ENCODE assay signal across 24 cellular contexts in genomic region chr11:111403021-111403725, GRCh38. TPM values are rescaled to one million over a fixed set of nuclear protein-coding genes. Genes with fewer than 3 reads are reported as not detected.
DNase-seq lines count a peak whose midpoint lies in the region; ATAC-seq and TF ChIP-seq lines count a peak whose summit lies in the region.
"Had no signal": no experiment of that assay in that cellular context is flagged by ENCODE, and none has a peak within 500 bp of the region (broad histone marks: within the 10 kb centered on the region; RNA-seq: fewer than 3 reads in every experiment).

No MANE protein-coding gene starts in this region.

- DNase-seq in DMS79 treated with DMSO at 0.1 percent for 48 hours (lab: John Stamatoyannopoulos, UW) (peak; percentile 98), NCI-H1694 treated with DMSO at 0.1 percent for 48 hours (lab: John Stamatoyannopoulos, UW) (peak; percentile 61), NCI-H446 treated with DMSO at 0.1 percent for 48 hours (lab: John Stamatoyannopoulos, UW) (peak; percentile 82), islet precursor cell (peak; percentile 5), RPMI8226 (no peak), GM23338 (ENCODE audit: low spot score) (no peak)
- DNase-seq: activated CD4-positive, alpha-beta T cell treated with anti-CD3 and anti-CD28 coated beads for 1 hour; activated naive CD4-positive, alpha-beta T cell treated with anti-CD3 and anti-CD28 coated beads, Interleukin-2, amount 10 ng/mL, durations not matched to agents 7 days and 5 days; activated T-cell treated with anti-CD3 and anti-CD28 coated beads, Interleukin-2, amount 50 U/mL, for 48 hours; amygdala; CD4-positive, alpha-beta memory T cell; dermis blood vessel endothelial cell; stimulated activated CD4-positive, alpha-beta T cell treated with anti-CD3 and anti-CD28 coated beads, Interleukin-2, amount 100 ng/mL, for 48 hours; stimulated activated naive CD4-positive, alpha-beta T cell had no signal

- H3K27me3 ChIP-seq in GM23338 (ENCODE audit: insufficient read depth), result no peaks in the 10 kb centered on the region
- H3K27me3 ChIP-seq: cardiac muscle cell, neutrophil had no signal

- no peaks in the 10 kb centered on the region for H3K4me1 ChIP-seq in GM23338 (ENCODE audit: insufficient read depth)

- no peak overlapping the region for H3K4me3 Mint-ChIP-seq in activated T-helper 17 cell treated with anti-CD3 and anti-CD28 coated beads, Interleukin-2, amount 50 U/mL, for 72 hours
- no peak overlapping the region for H3K4me3 Mint-ChIP-seq in GM23338
- H3K4me3 Mint-ChIP-seq: activated naive CD4-positive, alpha-beta T cell treated with anti-CD3 and anti-CD28 coated beads, Interleukin-2, amount 10 ng/mL, durations not matched to agents 7 days and 5 days; CD4-positive, alpha-beta memory T cell had no signal

- no peaks in the 10 kb centered on the region for H3K36me3 ChIP-seq in GM23338 (ENCODE audit: insufficient read depth)
- H3K36me3 ChIP-seq: cardiac muscle cell, neutrophil, thoracic aorta had no signal

- no peaks in the 10 kb centered on the region for H3K4me1 Mint-ChIP-seq in activated T-helper 17 cell treated with anti-CD3 and anti-CD28 coated beads, Interleukin-2, amount 50 U/mL, for 72 hours
- H3K4me1 Mint-ChIP-seq in GM23338, result no peaks in the 10 kb centered on the region
- H3K4me1 Mint-ChIP-seq: CD4-positive, alpha-beta memory T cell had no signal

- H3K79me2 ChIP-seq in GM23338 (replicated peaks; ENCODE audit: insufficient read depth), result no peaks in the 10 kb centered on the region

- H2AFZ ChIP-seq in GM23338, result no peak overlapping the region

- H3F3A ChIP-seq in GM23338 (replicated peaks; ENCODE audit: low read depth), result no peaks in the 10 kb centered on the region

- no peak overlapping the region for H3K4me2 ChIP-seq in GM23338

- peaks cover 6% of the 10 kb centered on the region; the same call in 1 of the 2 replicates for H3K9me2 ChIP-seq in GM23338 (ENCODE audit: insufficient read depth)

- no peak overlapping the region for H3K4me3 ChIP-seq in GM23338
- H3K4me3 ChIP-seq: cardiac muscle cell, thoracic aorta had no signal

- no peaks in the 10 kb centered on the region for H3K36me3 Mint-ChIP-seq in activated T-helper 17 cell treated with anti-CD3 and anti-CD28 coated beads, Interleukin-2, amount 50 U/mL, for 72 hours (ENCODE audit: low read depth)
- H3K36me3 Mint-ChIP-seq in GM23338 (ENCODE audit: low read depth), result no peaks in the 10 kb centered on the region
- H3K36me3 Mint-ChIP-seq: activated naive CD4-positive, alpha-beta T cell treated with anti-CD3 and anti-CD28 coated beads, Interleukin-2, amount 10 ng/mL, durations not matched to agents 7 days and 5 days; CD4-positive, alpha-beta memory T cell had no signal

- peaks cover 3% of the 10 kb centered on the region for H3K27me3 Mint-ChIP-seq in activated T-helper 17 cell treated with anti-CD3 and anti-CD28 coated beads, Interleukin-2, amount 50 U/mL, for 72 hours
- no peaks in the 10 kb centered on the region for H3K27me3 Mint-ChIP-seq in GM23338 (ENCODE audit: insufficient read depth, low read depth, poor library complexity)
- H3K27me3 Mint-ChIP-seq: activated naive CD4-positive, alpha-beta T cell treated with anti-CD3 and anti-CD28 coated beads, Interleukin-2, amount 10 ng/mL, durations not matched to agents 7 days and 5 days had no signal

- H4K20me1 ChIP-seq in GM23338 (replicated peaks; ENCODE audit: insufficient read depth), result no peaks in the 10 kb centered on the region

- H3K27ac ChIP-seq in GM23338 (ENCODE audit: low read depth), result no peak overlapping the region
- H3K27ac ChIP-seq: cardiac muscle cell, neutrophil, thoracic aorta had no signal

- no peak for ATAC-seq in activated T-helper 17 cell treated with anti-CD3 and anti-CD28 coated beads, Interleukin-2, amount 50 U/mL, for 72 hours (replicated peaks)
- no peak for ATAC-seq in GM23338
- ATAC-seq: HepG2 had no signal

- H3K27ac Mint-ChIP-seq in activated T-helper 17 cell treated with anti-CD3 and anti-CD28 coated beads, Interleukin-2, amount 50 U/mL, for 72 hours, result no peak overlapping the region
- H3K27ac Mint-ChIP-seq in GM23338, result no peak overlapping the region
- H3K27ac Mint-ChIP-seq: activated naive CD4-positive, alpha-beta T cell treated with anti-CD3 and anti-CD28 coated beads, Interleukin-2, amount 10 ng/mL, durations not matched to agents 7 days and 5 days; CD4-positive, alpha-beta memory T cell had no signal

- H3K9me3 Mint-ChIP-seq in activated T-helper 17 cell treated with anti-CD3 and anti-CD28 coated beads, Interleukin-2, amount 50 U/mL, for 72 hours, result peaks cover 4% of the 10 kb centered on the region
- H3K9me3 Mint-ChIP-seq in GM23338, result peaks cover 4% of the 10 kb centered on the region; the same call in 1 of the 3 replicates

- no peak for TF ChIP-seq CTCF in GM23338 (conservative IDR thresholded peaks at IDR 0.05; ENCODE audit: low read depth in 2 of 2)

TF ChIP-seq in GM23338, 12 proteins besides CTCF, POLR2A, EP300 and RAD21:
- TF ChIP-seq EZH2phosphoT487 (IDR thresholded peaks at IDR 0.05; ENCODE audit: unreplicated experiment) (no peak), ZNF331 (CRISPR knock-in tag; IDR thresholded peaks at IDR 0.05; ENCODE audit: low read depth) (no peak), NANOG (IDR thresholded peaks at IDR 0.05; ENCODE audit: borderline replicate concordance) (no peak), CREB1 (CRISPR knock-in tag; IDR thresholded peaks at IDR 0.05; ENCODE audit: low read depth) (no peak)

RNA-seq across cellular contexts. Expression of gene POU2AF1, which starts 24.1 kb away (rescaled TPM):
- total RNA-seq in activated T-helper 17 cell treated with anti-CD3 and anti-CD28 coated beads, Interleukin-2, amount 50 U/mL, for 72 hours, result 10 to 100 TPM in 1 of 2 donors, 1 to 10 TPM in 1; 6.4 to 36.6 TPM
- not detected in 2 replicates for total RNA-seq in GM23338 (2014; rRNA removed; shearing (Covaris generic))
- not detected in 2 replicates for polyA plus RNA-seq in GM23338 (2016; fragmentation: Nextera tagmentation; extraction: Ambion mirVana)
- total RNA-seq: cardiac muscle cell, Daoy, dermis blood vessel endothelial cell, kidney epithelial cell, lung microvascular endothelial cell, renal cortical epithelial cell, thoracic aorta had no signal
- polyA plus RNA-seq: cardiac muscle cell, fibroblast of lung had no signal

Comparison
In these comparisons a context has a peak if more than half of its experiments do, and no peak if none do; other contexts are left out.
1. DNase-seq: peak in DMS79 treated with DMSO at 0.1 percent for 48 hours (single experiment), NCI-H1694 treated with DMSO at 0.1 percent for 48 hours (single experiment), NCI-H446 treated with DMSO at 0.1 percent for 48 hours (single experiment) and islet precursor cell (single experiment); none in RPMI8226 (single experiment) and GM23338 (single experiment).